Comparison of ENCODE assay signal across 27 cellular contexts in the genomic region with DNA sequence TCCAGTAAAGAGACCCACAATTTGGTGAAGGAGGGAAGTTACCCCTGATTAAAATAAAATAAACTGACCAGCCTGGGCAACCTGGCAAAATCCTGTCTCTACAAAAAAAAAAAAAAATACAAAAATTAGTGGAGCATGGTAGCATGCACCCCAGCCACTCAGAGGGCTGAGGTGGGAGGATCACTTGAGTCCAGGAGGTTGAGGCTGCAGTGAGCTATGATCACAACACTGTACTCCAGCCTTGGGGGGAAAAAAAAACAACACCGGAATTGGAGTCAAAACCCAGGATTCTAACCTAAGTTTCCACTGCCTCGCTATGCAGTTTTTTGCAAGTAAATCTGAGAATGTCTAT.
"Had no signal": no experiment of that assay in that cellular context is flagged by ENCODE, and none has a peak within 500 bp of the region (broad histone marks: within the 10 kb centered on the region; RNA-seq: fewer than 3 reads in every experiment).

No MANE protein-coding gene starts in this region.

- H3K4me3 ChIP-seq: coronary artery, esophagus squamous epithelium, heart right ventricle, lung, neural progenitor cell, prostate gland, right atrium auricular region, smooth muscle cell, thoracic aorta, transverse colon, upper lobe of right lung, uterus had no signal

- DNase-seq: effector memory CD8-positive, alpha-beta T cell; erythroblast; esophagus squamous epithelium; glutamatergic neuron; heart right ventricle; hippocampal formation; left colon; left ventricle myocardium superior; natural killer cell; nucleus accumbens; stimulated activated CD4-positive, alpha-beta T cell treated with anti-CD3 and anti-CD28 coated beads, Interleukin-12 subunit alpha, Interleukin-12 subunit beta, amount 100 ng/mL, for 4 hours; stimulated activated CD4-positive, alpha-beta T cell treated with anti-CD3 and anti-CD28 coated beads, Interleukin-2, amount 100 ng/mL, for 24 hours; stimulated activated CD4-positive, alpha-beta T cell treated with anti-CD3 and anti-CD28 coated beads, Interleukin-4, amount 100 ng/mL, for 24 hours; transverse colon; uterus had no signal

- H2AFZ ChIP-seq: neural progenitor cell had no signal

- H3K27ac Mint-ChIP-seq: memory B cell, neural progenitor cell had no signal

- ATAC-seq: effector memory CD8-positive, alpha-beta T cell; heart right ventricle; left colon; left ventricle myocardium superior; natural killer cell; sciatic nerve; stimulated activated effector memory CD8-positive, alpha-beta T cell treated with anti-CD3 and anti-CD28 coated beads, Interleukin-12 subunit alpha, Interleukin-12 subunit beta, amount 100 ng/mL, for 72 hours; upper lobe of right lung had no signal

- H3K36me3 ChIP-seq: neural progenitor cell, uterus had no signal

- H3K4me1 ChIP-seq: esophagus squamous epithelium, heart right ventricle, neural progenitor cell, prostate gland, right atrium auricular region, upper lobe of right lung, uterus had no signal

- H3K27me3 Mint-ChIP-seq: effector memory CD8-positive, alpha-beta T cell; memory B cell; stimulated activated naive CD8-positive, alpha-beta T cell treated with anti-CD3 and anti-CD28 coated beads, Interleukin-15, Interleukin-2, amounts not matched to agents 100 ng/mL and 50 ng/mL, for 24 hours had no signal

- H3K9me3 ChIP-seq: esophagus squamous epithelium, heart right ventricle, prostate gland, right atrium auricular region, thoracic aorta, transverse colon, upper lobe of right lung, uterus had no signal

- H3K4me3 Mint-ChIP-seq: effector memory CD8-positive, alpha-beta T cell; memory B cell; natural killer cell; neural progenitor cell; stimulated activated effector memory CD8-positive, alpha-beta T cell treated with anti-CD3 and anti-CD28 coated beads, Interleukin-12 subunit alpha, Interleukin-12 subunit beta, amount 100 ng/mL, for 72 hours; stimulated activated naive CD8-positive, alpha-beta T cell treated with anti-CD3 and anti-CD28 coated beads, Interleukin-15, Interleukin-2, amounts not matched to agents 100 ng/mL and 50 ng/mL, for 24 hours had no signal

- H3K9me3 Mint-ChIP-seq: effector memory CD8-positive, alpha-beta T cell; memory B cell; natural killer cell; neural progenitor cell; stimulated activated effector memory CD8-positive, alpha-beta T cell treated with anti-CD3 and anti-CD28 coated beads, Interleukin-12 subunit alpha, Interleukin-12 subunit beta, amount 100 ng/mL, for 72 hours; stimulated activated naive CD8-positive, alpha-beta T cell treated with anti-CD3 and anti-CD28 coated beads, Interleukin-15, Interleukin-2, amounts not matched to agents 100 ng/mL and 50 ng/mL, for 24 hours had no signal

- H3K4me1 Mint-ChIP-seq: memory B cell; natural killer cell; neural progenitor cell; stimulated activated effector memory CD8-positive, alpha-beta T cell treated with anti-CD3 and anti-CD28 coated beads, Interleukin-12 subunit alpha, Interleukin-12 subunit beta, amount 100 ng/mL, for 72 hours had no signal

- H3K4me2 ChIP-seq: neural progenitor cell, smooth muscle cell had no signal

- H3K27ac ChIP-seq: coronary artery, esophagus squamous epithelium, heart right ventricle, neural progenitor cell, prostate gland, right atrium auricular region, thoracic aorta, transverse colon, upper lobe of right lung, uterus had no signal
